ENCODE assay signal across 17 cellular contexts in genomic region chr16:86033016-86033474, GRCh38.
A peak's percentile ranks its signal among the peaks of the same experiment; 100 is the strongest.
DNase-seq lines count a peak whose midpoint lies in the region; ATAC-seq, FAIRE-seq and TF ChIP-seq lines count a peak whose summit lies in the region.
"Had no signal": no experiment of that assay in that cellular context is flagged by ENCODE, and none has a peak within 500 bp of the region (broad histone marks: within the 10 kb centered on the region; RNA-seq: fewer than 3 reads in every experiment).

No MANE protein-coding gene starts in this region.

- peak; percentile 52 for DNase-seq in DMS79 treated with DMSO at 0.1 percent for 48 hours (lab: John Stamatoyannopoulos, UW)
- DNase-seq in DMS79 (lab: John Stamatoyannopoulos, UW), result no peak
- DNase-seq in lower lobe of right lung, result no peak
- DNase-seq in urothelium cell line (ENCODE audit: low spot score), result no peak
- DNase-seq in AG08395 (ENCODE audit: low spot score), result no peak
- DNase-seq: activated CD4-positive, alpha-beta T cell treated with anti-CD3 and anti-CD28 coated beads, Interleukin-2, amount 50 U/mL, for 1 hour; activated T-cell treated with anti-CD3 and anti-CD28 coated beads, Interleukin-2, amount 50 U/mL, for 48 hours; cortex of kidney; GF-D8; Kasumi-1; NCI-H187 treated with DMSO at 0.1 percent for 48 hours; stimulated activated naive B cell treated with anti-CD40 and anti-IgM and Interleukin-4, amounts not matched to agents 10 μg/mL and 1 μg/mL and 100 μg/mL, for 72 hours; T-helper 9 cell had no signal

- intact Hi-C loops in lower lobe of right lung (cut with DNase I), result no loop called here

- WGBS in esophagus, 2 donors, result 29% methylated on average over 19 of the region's 19 CpGs
- WGBS in thymus, result 57% methylated on average over 19 of the region's 19 CpGs

- H3K4me1 ChIP-seq in esophagus (ENCODE audit: control insufficient read depth in 2 of 2, insufficient read depth in 2 of 2, low read length in 1 of 2), result no peaks in the 10 kb centered on the region
- H3K4me1 ChIP-seq in lower lobe of right lung, result peaks cover 13% of the 10 kb centered on the region
- H3K4me1 ChIP-seq in thymus (ENCODE audit: control insufficient read depth, insufficient read depth, low read length), result no peaks in the 10 kb centered on the region

- no peak for FAIRE-seq in urothelium cell line (lab: Jason Lieb, UNC)

- ATAC-seq in lower lobe of right lung (peak; percentile 23 to 49), GM21786 (IDR thresholded peaks at IDR 0.05; ENCODE audit: unreplicated experiment) (no peak)
- ATAC-seq: stimulated activated naive B cell treated with anti-CD40 and anti-IgM and Interleukin-4, amounts not matched to agents 10 μg/mL and 1 μg/mL and 100 μg/mL, for 72 hours had no signal

- no peaks in the 10 kb centered on the region for H3K27me3 ChIP-seq in esophagus (ENCODE audit: control insufficient read depth in 1 of 2, insufficient read depth in 2 of 2, low read length in 2 of 2)
- peaks cover 14% of the 10 kb centered on the region for H3K27me3 ChIP-seq in lower lobe of right lung (ENCODE audit: low read depth)
- H3K27me3 ChIP-seq in thymus (ENCODE audit: control insufficient read depth, insufficient read depth), result peaks cover 3% of the 10 kb centered on the region

- H3K27ac ChIP-seq in esophagus (ENCODE audit: low read depth in 2 of 2, low read length in 1 of 2) (peak overlapping the region; percentile 16 to 26), lower lobe of right lung (no peak overlapping the region), thymus (ENCODE audit: low read depth) (peak overlapping the region; percentile 13)
- H3K27ac ChIP-seq: 22Rv1 had no signal

- H3K9me3 ChIP-seq in esophagus (ENCODE audit: control insufficient read depth in 2 of 2, insufficient read depth in 1 of 2, low read depth in 1 of 2, low read length in 1 of 2), result peaks cover 0 to 3% of the 10 kb centered on the region in 2 donors
- no peaks in the 10 kb centered on the region for H3K9me3 ChIP-seq in lower lobe of right lung
- H3K9me3 ChIP-seq in thymus (ENCODE audit: control insufficient read depth), result no peaks in the 10 kb centered on the region

- no peak for TF ChIP-seq CTCF in lower lobe of right lung (IDR thresholded peaks at IDR 0.05)

- H3K36me3 ChIP-seq in esophagus (ENCODE audit: control insufficient read depth in 2 of 2, insufficient read depth in 2 of 2, low read length in 1 of 2), result no peaks in the 10 kb centered on the region
- no peaks in the 10 kb centered on the region for H3K36me3 ChIP-seq in lower lobe of right lung
- H3K36me3 ChIP-seq in thymus (ENCODE audit: control insufficient read depth, insufficient read depth), result no peaks in the 10 kb centered on the region

- H3K4me3 ChIP-seq in esophagus (ENCODE audit: low read depth in 1 of 2, low read length in 2 of 2) (no peak overlapping the region), lower lobe of right lung (no peak overlapping the region), thymus (ENCODE audit: low read length) (no peak overlapping the region)
